In the genomic region with DNA sequence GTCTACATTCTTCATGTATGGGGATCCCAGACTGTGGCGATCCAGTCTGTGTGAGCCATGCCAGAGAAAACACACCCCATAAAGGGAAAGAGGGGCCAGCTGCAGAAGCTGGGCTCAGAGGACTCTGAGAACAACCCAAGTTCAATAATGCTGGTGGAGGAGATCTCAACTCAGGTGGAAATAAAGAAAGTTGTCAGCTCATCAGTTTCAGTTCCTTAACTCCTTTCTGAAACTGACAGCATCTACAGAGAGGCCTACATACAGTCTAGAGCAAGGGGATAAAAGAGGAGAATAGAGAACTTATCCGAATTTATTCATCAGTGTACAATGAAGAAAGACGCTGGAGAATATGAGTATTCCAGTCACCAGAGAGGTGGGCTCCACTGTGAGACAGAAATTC, we compare ENCODE assay signal across 11 cellular contexts.
DNase-seq lines count a peak whose midpoint lies in the region; ATAC-seq and TF ChIP-seq lines count a peak whose summit lies in the region.
"Had no signal": no experiment of that assay in that cellular context is flagged by ENCODE, and none has a peak within 500 bp of the region (broad histone marks: within the 10 kb centered on the region; RNA-seq: fewer than 3 reads in every experiment).

No MANE protein-coding gene starts in this region.

- in situ Hi-C loops in GM13977 (cut with MboI; ENCODE audit: low pct_unique_long_range_greater_than_20kb, low sequenced_read_pairs, unreplicated experiment): no loop called here

- H3K9me3 ChIP-seq in testis (no peaks in the 10 kb centered on the region), adrenal gland (replicated peaks in 1 of 3) (no peaks in the 10 kb centered on the region)
- H3K9me3 ChIP-seq: sigmoid colon had no signal

- H3K4me3 ChIP-seq in testis (no peak overlapping the region), adrenal gland (no peak overlapping the region)
- H3K4me3 ChIP-seq: sigmoid colon had no signal

- H3K27me3 ChIP-seq in testis (no peaks in the 10 kb centered on the region), adrenal gland (no peaks in the 10 kb centered on the region)
- H3K27me3 ChIP-seq: sigmoid colon had no signal

- intact Hi-C loops in testis (cut with DNase I; ENCODE audit: low total_unique reads): no loop called here
- intact Hi-C loops in adrenal gland (cut with DNase I): no loop called here

- DNase-seq in GM13977 (ENCODE audit: low spot score): peak; percentile 27
- DNase-seq in testis: no peak
- no peak for DNase-seq in adrenal gland
- DNase-seq in stimulated activated CD4-positive, alpha-beta T cell treated with anti-CD3 and anti-CD28 coated beads, Interleukin-4, amount 100 ng/mL, for 24 hours: no peak
- DNase-seq: effector memory CD8-positive, alpha-beta T cell; NCI-H1436 treated with DMSO at 0.1 percent for 48 hours; sigmoid colon had no signal

- no peak for TF ChIP-seq CTCF in GM13977 (IDR thresholded peaks at IDR 0.05; ENCODE audit: extremely low read depth, insufficient read depth, missing control alignments)
- no peak for TF ChIP-seq CTCF in testis (IDR thresholded peaks at IDR 0.05)
- no peak for TF ChIP-seq CTCF in adrenal gland (IDR thresholded peaks at IDR 0.05)

- 93 to 97% methylated on average over 3 of the region's 3 CpGs for WGBS in testis, 2 donors
- WGBS in adrenal gland, 4 donors: 78 to 92% (median 82%) methylated on average over 3 of the region's 3 CpGs

- H3K4me1 ChIP-seq in testis (no peaks in the 10 kb centered on the region), adrenal gland (replicated peaks in 1 of 2) (no peaks in the 10 kb centered on the region)
- H3K4me1 ChIP-seq: sigmoid colon had no signal

- TF ChIP-seq POLR2A in testis (IDR thresholded peaks at IDR 0.05) (no peak), adrenal gland (IDR thresholded peaks at IDR 0.05) (no peak)

- no peaks in the 10 kb centered on the region for H3K36me3 ChIP-seq in testis (ENCODE audit: low read depth, missing control alignments)
- H3K36me3 ChIP-seq in adrenal gland (replicated peaks in 1 of 2): no peaks in the 10 kb centered on the region
- H3K36me3 ChIP-seq: sigmoid colon had no signal

- ATAC-seq in GM19372 (IDR thresholded peaks at IDR 0.05; ENCODE audit: low read depth, unreplicated experiment) (peak; percentile 95), HG02763 (IDR thresholded peaks at IDR 0.05; ENCODE audit: unreplicated experiment) (peak; percentile 65), HG03558 (IDR thresholded peaks at IDR 0.05; ENCODE audit: extremely low read depth, unreplicated experiment) (peak; percentile 83)
- no peak for ATAC-seq in activated CD4-positive, CD25-positive, alpha-beta regulatory T cell treated with anti-CD3 and anti-CD28 coated beads, Interleukin-2, amount 50 U/mL, for 24 hours
- ATAC-seq: effector memory CD8-positive, alpha-beta T cell had no signal

- H3K27ac ChIP-seq in testis (no peak overlapping the region), adrenal gland (no peak overlapping the region)
- H3K27ac ChIP-seq: sigmoid colon had no signal

Comparison
In these comparisons a context has a peak if more than half of its experiments do, and no peak if none do; other contexts are left out.
1. ATAC-seq: peak in GM19372 (single experiment), HG02763 (single experiment) and HG03558 (single experiment); none in activated CD4-positive, CD25-positive, alpha-beta regulatory T cell treated with anti-CD3 and anti-CD28 coated beads, Interleukin-2, amount 50 U/mL, for 24 hours (0 of 2).